Comparison of ENCODE assay signal across 25 cellular contexts in genomic region chr3:11985866-11986265, GRCh38. TPM values are rescaled to one million over a fixed set of nuclear protein-coding genes. Genes with fewer than 3 reads are reported as not detected.
"Had no signal": no experiment of that assay in that cellular context is flagged by ENCODE, and none has a peak within 500 bp of the region (broad histone marks: within the 10 kb centered on the region; RNA-seq: fewer than 3 reads in every experiment).

No MANE protein-coding gene starts in this region.

- H3K27ac ChIP-seq: colonic mucosa, coronary artery, dorsolateral prefrontal cortex, epithelial cell of prostate, esophagus muscularis mucosa, esophagus squamous epithelium, foreskin keratinocyte, gastrocnemius medialis, gastroesophageal sphincter, heart left ventricle, heart right ventricle had no signal

- H3K27me3 ChIP-seq: colonic mucosa, dorsolateral prefrontal cortex, esophagus muscularis mucosa, gastrocnemius medialis, gastroesophageal sphincter had no signal

- DNase-seq: colonic mucosa; cortex of kidney; dermis blood vessel endothelial cell; dorsolateral prefrontal cortex; effector CD4-positive, alpha-beta T cell; effector CD8-positive, alpha-beta T cell; effector memory CD4-positive, alpha-beta T cell; effector memory CD8-positive, alpha-beta T cell; endodermal cell; erythroblast; esophagus squamous epithelium; foreskin fibroblast; foreskin keratinocyte; foreskin melanocyte; gastrocnemius medialis; glutamatergic neuron; head of caudate nucleus; heart left ventricle; heart right ventricle had no signal

- ATAC-seq: effector memory CD8-positive, alpha-beta T cell; esophagus mucosa; foreskin keratinocyte; gastrocnemius medialis; gastroesophageal sphincter; heart left ventricle; heart right ventricle had no signal

- H3K4me1 ChIP-seq: colonic mucosa, esophagus muscularis mucosa, esophagus squamous epithelium, foreskin keratinocyte, gastrocnemius medialis, gastroesophageal sphincter, heart left ventricle, heart right ventricle had no signal

- H3K36me3 ChIP-seq: colonic mucosa, esophagus muscularis mucosa, esophagus squamous epithelium, gastrocnemius medialis, gastroesophageal sphincter, heart left ventricle, heart right ventricle had no signal

- H3K9me3 ChIP-seq: colonic mucosa, esophagus muscularis mucosa, esophagus squamous epithelium, gastrocnemius medialis, gastroesophageal sphincter, heart left ventricle, heart right ventricle had no signal

- H3K4me3 ChIP-seq: colonic mucosa, coronary artery, dorsolateral prefrontal cortex, esophagus muscularis mucosa, esophagus squamous epithelium, gastrocnemius medialis, gastroesophageal sphincter, heart left ventricle, heart right ventricle had no signal

RNA-seq across cellular contexts. Expression of gene SYN2, which starts 18.3 kb away (rescaled TPM):
- total RNA-seq: fibroblast of villous mesenchyme had no signal
